18 cellular contexts compared by ENCODE assay signal in genomic region chr3:22928716-22929115, GRCh38.
"Had no signal": no experiment of that assay in that cellular context is flagged by ENCODE, and none has a peak within 500 bp of the region (broad histone marks: within the 10 kb centered on the region; RNA-seq: fewer than 3 reads in every experiment).

No MANE protein-coding gene starts in this region.

- H3K9me3 ChIP-seq: adrenal gland, spleen, upper lobe of right lung had no signal

- DNase-seq: activated CD4-positive, alpha-beta T cell treated with anti-CD3 and anti-CD28 coated beads, Interleukin-2, amount 50 U/mL, for 1 hour; activated CD4-positive, CD25-positive, alpha-beta regulatory T cell treated with anti-CD3 and anti-CD28 coated beads, Interleukin-2, amount 50 U/mL, for 72 hours; activated T-cell treated with anti-CD3 and anti-CD28 coated beads, Interleukin-2, amount 50 U/mL, for 24 hours; effector CD4-positive, alpha-beta T cell; head of caudate nucleus; immature natural killer cell; midbrain; nucleus accumbens; spleen; stimulated activated CD4-positive, alpha-beta T cell treated with anti-CD3 and anti-CD28 coated beads, Interleukin-4, amount 100 ng/mL, for 1 hour; stimulated activated naive CD4-positive, alpha-beta T cell; upper lobe of right lung; WERI-Rb-1 had no signal

- H3K36me3 ChIP-seq: adrenal gland, spleen, upper lobe of right lung, WERI-Rb-1 had no signal

- H3K27me3 ChIP-seq: adrenal gland, spleen, upper lobe of right lung had no signal

- H3K27ac ChIP-seq: adrenal gland, spleen, upper lobe of right lung, WERI-Rb-1 had no signal

- H3K4me1 ChIP-seq: adrenal gland, spleen, upper lobe of right lung had no signal

- ATAC-seq: activated naive CD4-positive, alpha-beta T cell treated with anti-CD3 and anti-CD28 coated beads, Interleukin-2, amount 50 U/mL, for 72 hours; activated T-helper 17 cell treated with anti-CD3 and anti-CD28 coated beads, Interleukin-2, amount 50 U/mL, for 72 hours; sciatic nerve; SK-N-SH treated with all-trans-retinoic acid at 6 μM for 48 hours; upper lobe of right lung had no signal

- H3K4me3 ChIP-seq: adrenal gland, spleen, upper lobe of right lung had no signal
